In the genomic region with DNA sequence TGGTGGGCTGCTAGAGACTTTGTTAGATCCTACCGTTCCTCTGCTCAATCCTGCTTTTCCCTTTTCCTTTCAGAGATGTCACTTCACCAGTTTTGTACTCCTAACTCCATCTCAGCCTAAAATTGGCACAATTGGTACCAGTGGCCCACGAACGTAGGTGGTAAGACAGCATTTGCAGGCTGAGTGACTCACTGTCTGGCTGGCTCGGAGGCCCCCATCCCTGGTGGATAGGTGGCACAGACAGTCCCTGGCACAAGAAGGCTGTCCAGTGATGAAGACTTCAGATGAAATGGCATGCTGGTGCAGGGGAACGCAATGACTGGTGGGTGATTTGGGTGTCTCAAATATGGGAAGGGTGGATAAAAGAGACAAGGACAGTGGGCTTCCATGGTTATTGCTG, we compare ENCODE assay signal across 18 cellular contexts. TPM values are rescaled to one million over a fixed set of nuclear protein-coding genes. Genes with fewer than 3 reads are reported as not detected.
DNase-seq lines count a peak whose midpoint lies in the region; ATAC-seq and TF ChIP-seq lines count a peak whose summit lies in the region.
"Had no signal": no experiment of that assay in that cellular context is flagged by ENCODE, and none has a peak within 500 bp of the region (broad histone marks: within the 10 kb centered on the region; RNA-seq: fewer than 3 reads in every experiment).

No MANE protein-coding gene starts in this region.

- H3K27ac ChIP-seq in 22Rv1 (peak overlapping the region; percentile 46), dorsolateral prefrontal cortex (peak overlapping the region in 24 of 59 donors; percentile 3 to 77 (median 41)), GM23338 (ENCODE audit: low read depth) (no peak overlapping the region)
- H3K27ac ChIP-seq: A549, BLaER1 had no signal

- H3K27me3 ChIP-seq in dorsolateral prefrontal cortex (no peaks in the 10 kb centered on the region), GM23338 (ENCODE audit: insufficient read depth) (no peaks in the 10 kb centered on the region)
- H3K27me3 ChIP-seq: BLaER1 had no signal

- intact Hi-C loops in dorsolateral prefrontal cortex (cut with DNase I) (loop anchor here in 1 of 2 donors (10.0 kb wide), 1 partner anchor 360 kb away; the partner anchor contains the start of gene CCDC28A), posterior cingulate gyrus (cut with DNase I) (no loop called here), natural killer cell (cut with micrococcal nuclease) (no loop called here)

- H3F3A ChIP-seq in GM23338 (replicated peaks; ENCODE audit: low read depth): no peaks in the 10 kb centered on the region

- no peaks in the 10 kb centered on the region for H3K27me3 Mint-ChIP-seq in natural killer cell (ENCODE audit: low read depth in 2 of 2)
- H3K27me3 Mint-ChIP-seq in GM23338 (ENCODE audit: insufficient read depth, low read depth, poor library complexity): peaks cover 5% of the 10 kb centered on the region
- H3K27me3 Mint-ChIP-seq: CD4-positive, alpha-beta memory T cell had no signal

- H3K36me3 ChIP-seq in GM23338 (ENCODE audit: insufficient read depth): peaks cover 17% of the 10 kb centered on the region

- H3K36me3 Mint-ChIP-seq in natural killer cell (no peaks in the 10 kb centered on the region), GM23338 (ENCODE audit: low read depth) (peaks cover 52% of the 10 kb centered on the region)

- H4K20me1 ChIP-seq in GM23338 (replicated peaks; ENCODE audit: insufficient read depth): no peaks in the 10 kb centered on the region; the same call in 1 of the 2 replicates

- no peak overlapping the region for H3K4me2 ChIP-seq in GM23338
- H3K4me2 ChIP-seq: A549, BLaER1 had no signal

- TF ChIP-seq CTCF in 22Rv1 (IDR thresholded peaks at IDR 0.05) (no peak), dorsolateral prefrontal cortex (IDR thresholded peaks at IDR 0.05 in 54 of 56, conservative IDR thresholded peaks at IDR 0.05 in 2 of 56; ENCODE audit: low read depth in 1 of 56, partially characterized antibody in 56 of 56) (no peak), natural killer cell (IDR thresholded peaks at IDR 0.05) (no peak), GM23338 (conservative IDR thresholded peaks at IDR 0.05; ENCODE audit: low read depth in 2 of 2) (no peak)

- H3K27ac Mint-ChIP-seq in natural killer cell: no peak overlapping the region
- no peak overlapping the region for H3K27ac Mint-ChIP-seq in GM23338
- H3K27ac Mint-ChIP-seq: CD14-positive monocyte; CD4-positive, alpha-beta memory T cell had no signal

- DNase-seq in Ammon's horn (ENCODE audit: low spot score) (peak; percentile 61), dorsolateral prefrontal cortex (peak in 7 of 10 donors; percentile 14 to 83 (median 66)), posterior cingulate gyrus (peak in 7 of 10 donors; percentile 48 to 93 (median 76)), natural killer cell (no peak), GM23338 (ENCODE audit: low spot score) (no peak)
- no peak for DNase-seq in activated CD4-positive, alpha-beta T cell treated with anti-CD3 and anti-CD28 coated beads for 4 hours
- DNase-seq: AML-193; CD4-positive, alpha-beta memory T cell; DMS153; DMS79; GF-D8 had no signal

- H3K4me3 Mint-ChIP-seq in natural killer cell (no peak overlapping the region), GM23338 (no peak overlapping the region)
- H3K4me3 Mint-ChIP-seq: CD14-positive monocyte; CD4-positive, alpha-beta memory T cell had no signal

- H2AFZ ChIP-seq in GM23338: no peak overlapping the region

- no peak overlapping the region for H3K4me3 ChIP-seq in dorsolateral prefrontal cortex
- no peak overlapping the region for H3K4me3 ChIP-seq in GM23338
- H3K4me3 ChIP-seq: A549, BLaER1, HAP-1 had no signal

- H3K4me1 ChIP-seq in GM23338 (ENCODE audit: insufficient read depth): no peaks in the 10 kb centered on the region
- H3K4me1 ChIP-seq: BLaER1, HAP-1 had no signal

- H3K4me1 Mint-ChIP-seq in natural killer cell (no peaks in the 10 kb centered on the region), GM23338 (no peaks in the 10 kb centered on the region)

- H3K9me3 Mint-ChIP-seq in natural killer cell: no peaks in the 10 kb centered on the region
- H3K9me3 Mint-ChIP-seq in GM23338: no peaks in the 10 kb centered on the region

- no peaks in the 10 kb centered on the region for H3K9me2 ChIP-seq in GM23338 (ENCODE audit: insufficient read depth)

- ATAC-seq in natural killer cell (no peak), GM23338 (no peak)
- ATAC-seq: A549 had no signal

- no peaks in the 10 kb centered on the region for H3K79me2 ChIP-seq in GM23338 (replicated peaks; ENCODE audit: insufficient read depth)

TF ChIP-seq in GM23338, 12 proteins besides CTCF, POLR2A, EP300 and RAD21 (continues in another document):
- TF ChIP-seq REST (IDR thresholded peaks at IDR 0.05; ENCODE audit: unreplicated experiment): no peak
- no peak for TF ChIP-seq NANOG (IDR thresholded peaks at IDR 0.05; ENCODE audit: borderline replicate concordance)
- no peak for TF ChIP-seq EZH2 (IDR thresholded peaks at IDR 0.05; ENCODE audit: low read depth, unreplicated experiment)
- TF ChIP-seq JUNB (IDR thresholded peaks at IDR 0.05; ENCODE audit: unreplicated experiment): no peak
- TF ChIP-seq STAT1 (IDR thresholded peaks at IDR 0.05; ENCODE audit: unreplicated experiment): no peak
- TF ChIP-seq ZNF114 (CRISPR knock-in tag; IDR thresholded peaks at IDR 0.05): no peak
- TF ChIP-seq EZH2phosphoT487 (IDR thresholded peaks at IDR 0.05; ENCODE audit: unreplicated experiment): no peak
- TF ChIP-seq POLR2AphosphoS5 (IDR thresholded peaks at IDR 0.05; ENCODE audit: low read depth): no peak
- TF ChIP-seq, protein P1, sequence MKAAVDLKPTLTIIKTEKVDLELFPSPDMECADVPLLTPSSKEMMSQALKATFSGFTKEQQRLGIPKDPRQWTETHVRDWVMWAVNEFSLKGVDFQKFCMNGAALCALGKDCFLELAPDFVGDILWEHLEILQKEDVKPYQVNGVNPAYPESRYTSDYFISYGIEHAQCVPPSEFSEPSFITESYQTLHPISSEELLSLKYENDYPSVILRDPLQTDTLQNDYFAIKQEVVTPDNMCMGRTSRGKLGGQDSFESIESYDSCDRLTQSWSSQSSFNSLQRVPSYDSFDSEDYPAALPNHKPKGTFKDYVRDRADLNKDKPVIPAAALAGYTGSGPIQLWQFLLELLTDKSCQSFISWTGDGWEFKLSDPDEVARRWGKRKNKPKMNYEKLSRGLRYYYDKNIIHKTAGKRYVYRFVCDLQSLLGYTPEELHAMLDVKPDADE (IDR thresholded peaks at IDR 0.05): no peak

RNA-seq across cellular contexts. Expression of gene HEBP2, which starts 11.1 kb away (rescaled TPM):
- total RNA-seq in dorsolateral prefrontal cortex (10 to 100 TPM in 118 of 120 experiments, 1 to 10 TPM in 2; 8.3 to 29.9 (median 17.4) TPM), natural killer cell (10 to 100 TPM; 14.2 to 18.6 (median 15.2) TPM)
- total RNA-seq in GM23338 (2014; rRNA removed; shearing (Covaris generic)): 14.7 and 25.6 TPM in 2 replicates
- polyA plus RNA-seq in GM23338 (2016; fragmentation: Nextera tagmentation; extraction: Ambion mirVana): 118 and 127 TPM in 2 replicates

RNA-seq across cellular contexts. Expression of gene SMIM28, which starts 37.4 kb away (rescaled TPM):
- total RNA-seq in dorsolateral prefrontal cortex (not detected), natural killer cell (not detected)
- total RNA-seq in GM23338 (2014; rRNA removed; shearing (Covaris generic)): not detected in 2 replicates
- polyA plus RNA-seq in GM23338 (2016; fragmentation: Nextera tagmentation; extraction: Ambion mirVana): not detected in 2 replicates
- total RNA-seq: CD4-positive, alpha-beta memory T cell; Daoy; H4 had no signal
- polyA plus RNA-seq: A549; CD14-positive monocyte; CD4-positive, alpha-beta memory T cell had no signal

Comparison
In these comparisons a context has a peak if more than half of its experiments do, and no peak if none do; other contexts are left out.
1. DNase-seq: peak in Ammon's horn (single experiment), dorsolateral prefrontal cortex (7 of 10) and posterior cingulate gyrus (7 of 10); none in natural killer cell (single experiment), GM23338 (single experiment) and activated CD4-positive, alpha-beta T cell treated with anti-CD3 and anti-CD28 coated beads for 4 hours (0 of 2).